Comparison of ENCODE assay signal across 8 cellular contexts in genomic region chr12:118835911-118836310, GRCh38.
"Had no signal": no experiment of that assay in that cellular context is flagged by ENCODE, and none has a peak within 500 bp of the region (broad histone marks: within the 10 kb centered on the region; RNA-seq: fewer than 3 reads in every experiment).

No MANE protein-coding gene starts in this region.

- DNase-seq: GDM1, GF-D8 had no signal

- H3K4me3 ChIP-seq: GM12878 had no signal

- FAIRE-seq: G401.6, GM12878, GM12891, GM12892, GM18507, GM19239 had no signal

- ATAC-seq: GM12878 had no signal
